20 cellular contexts compared by ENCODE assay signal in genomic region chr20:2859330-2860121, GRCh38. TPM values are rescaled to one million over a fixed set of nuclear protein-coding genes. Genes with fewer than 3 reads are reported as not detected.
DNase-seq lines count a peak whose midpoint lies in the region; ATAC-seq and TF ChIP-seq lines count a peak whose summit lies in the region.
"Had no signal": no experiment of that assay in that cellular context is flagged by ENCODE, and none has a peak within 500 bp of the region (broad histone marks: within the 10 kb centered on the region; RNA-seq: fewer than 3 reads in every experiment).

No MANE protein-coding gene starts in this region.

- peaks cover 17% of the 10 kb centered on the region for H3K36me3 Mint-ChIP-seq in T-cell

- intact Hi-C loops in psoas muscle (cut with DNase I): loop anchor here in 1 of 2 donors (10.0 kb wide), 2 partner anchors 105 to 165 kb away; partner anchors contain the start of gene EBF4

- H3K36me3 ChIP-seq in psoas muscle (ENCODE audit: insufficient read depth in 1 of 2, low read depth in 1 of 2) (peaks cover 0 to 43% of the 10 kb centered on the region in 2 donors), smooth muscle cell (ENCODE audit: low read depth) (no peaks in the 10 kb centered on the region)

- H3K4me3 Mint-ChIP-seq in T-cell: no peak overlapping the region
- H3K4me3 Mint-ChIP-seq: activated CD8-positive, alpha-beta memory T cell treated with anti-CD3 and anti-CD28 coated beads, Interleukin-2, amount 10 ng/mL, durations not matched to agents 7 days and 5 days; CD4-positive, CD25-positive, alpha-beta regulatory T cell; stimulated activated memory B cell treated with anti-CD40 and anti-IgM and Interleukin-4, amounts not matched to agents 10 μg/mL and 1 μg/mL and 100 μg/mL, for 72 hours had no signal

- no peak overlapping the region for H3K9ac ChIP-seq in smooth muscle cell (ENCODE audit: low read depth)

- CTCF ChIA-PET in T-cell (lab: Charles Lee): interaction anchor here in 1 of 2 donors (0.6 kb wide), 2 partner anchors 256 to 364 kb away, joined by 3 to 8 read pairs; no protein-coding TSS in a partner anchor

- H3K4me3 ChIP-seq in fibroblast of mammary gland (ENCODE audit: control insufficient read depth, low read depth, low read length) (no peak overlapping the region), psoas muscle (no peak overlapping the region), smooth muscle cell (no peak overlapping the region)
- H3K4me3 ChIP-seq: sigmoid colon had no signal

- H3K27ac ChIP-seq in psoas muscle: no peak overlapping the region
- no peak overlapping the region for H3K27ac ChIP-seq in smooth muscle cell (ENCODE audit: low read depth)
- H3K27ac ChIP-seq: sigmoid colon, WERI-Rb-1 had no signal

- H3K4me1 ChIP-seq in psoas muscle (peaks cover 5% of the 10 kb centered on the region), smooth muscle cell (ENCODE audit: low read depth) (no peaks in the 10 kb centered on the region)
- H3K4me1 ChIP-seq: sigmoid colon had no signal

- H4K20me1 ChIP-seq in smooth muscle cell (ENCODE audit: low read depth): peaks cover 32% of the 10 kb centered on the region

- H3K9me3 ChIP-seq in psoas muscle (no peaks in the 10 kb centered on the region), smooth muscle cell (replicated peaks; ENCODE audit: low read depth) (no peaks in the 10 kb centered on the region)
- H3K9me3 ChIP-seq: sigmoid colon had no signal

- no peaks in the 10 kb centered on the region for H3F3A ChIP-seq in smooth muscle cell (ENCODE audit: low read depth)

- H3K27me3 ChIP-seq in psoas muscle (ENCODE audit: insufficient read depth in 3 of 3, low read length in 2 of 3) (no peaks in the 10 kb centered on the region), smooth muscle cell (ENCODE audit: low read depth) (no peaks in the 10 kb centered on the region)
- H3K27me3 ChIP-seq: sigmoid colon had no signal

- no peaks in the 10 kb centered on the region for H3K27me3 Mint-ChIP-seq in T-cell
- H3K27me3 Mint-ChIP-seq: activated CD8-positive, alpha-beta memory T cell treated with anti-CD3 and anti-CD28 coated beads, Interleukin-2, amount 10 ng/mL, durations not matched to agents 7 days and 5 days; CD4-positive, CD25-positive, alpha-beta regulatory T cell; stimulated activated memory B cell treated with anti-CD40 and anti-IgM and Interleukin-4, amounts not matched to agents 10 μg/mL and 1 μg/mL and 100 μg/mL, for 72 hours had no signal

- TF ChIP-seq CTCF in fibroblast of mammary gland (conservative IDR thresholded peaks at IDR 0.05; ENCODE audit: control insufficient read depth, insufficient read depth, low read depth, low read length): no peak
- TF ChIP-seq CTCF in psoas muscle (IDR thresholded peaks at IDR 0.05): no peak
- TF ChIP-seq CTCF in smooth muscle cell (IDR thresholded peaks at IDR 0.05; ENCODE audit: borderline replicate concordance, insufficient read depth, poor library complexity, severe bottlenecking): no peak

- WGBS in psoas muscle, 3 donors: 63 to 84% (median 70%) methylated on average over 4 of the region's 4 CpGs
- 95% methylated on average over 4 of the region's 4 CpGs for WGBS in smooth muscle cell (ENCODE audit: low lambda C conversion rate)

- no peaks in the 10 kb centered on the region for H3K9me3 Mint-ChIP-seq in T-cell
- H3K9me3 Mint-ChIP-seq: CD4-positive, CD25-positive, alpha-beta regulatory T cell; stimulated activated memory B cell treated with anti-CD40 and anti-IgM and Interleukin-4, amounts not matched to agents 10 μg/mL and 1 μg/mL and 100 μg/mL, for 72 hours had no signal

- in situ Hi-C loops in G401 (cut with HindIII; ENCODE audit: low sequenced_read_pairs): no loop called here

- H3K79me2 ChIP-seq in smooth muscle cell (ENCODE audit: low read depth): no peaks in the 10 kb centered on the region

- DNase-seq in G401 (ENCODE audit: low spot score) (peak; percentile 89), M059J (ENCODE audit: low read depth) (peak; percentile 94), fibroblast of mammary gland (ENCODE audit: low read depth) (peak; percentile 60), psoas muscle (no peak), T-cell (no peak), putamen (ENCODE audit: low spot score) (no peak), smooth muscle cell (lab: John Stamatoyannopoulos, UW; ENCODE audit: unreplicated experiment) (no peak)
- DNase-seq: activated CD8-positive, alpha-beta memory T cell treated with anti-CD3 and anti-CD28 coated beads, Interleukin-2, amount 10 ng/mL, durations not matched to agents 7 days and 5 days; activated naive CD4-positive, alpha-beta T cell treated with Interleukin-2 at 50 U/mL for 16 hours; CD4-positive, CD25-positive, alpha-beta regulatory T cell; DND-41; effector CD8-positive, alpha-beta T cell; NCI-H1436; NCI-H446 treated with DMSO at 0.1 percent for 48 hours; sigmoid colon; WERI-Rb-1 had no signal

- H3K4me1 Mint-ChIP-seq in T-cell: peaks cover 0 to 5% (median 2%) of the 10 kb centered on the region in 3 donors
- H3K4me1 Mint-ChIP-seq: stimulated activated memory B cell treated with anti-CD40 and anti-IgM and Interleukin-4, amounts not matched to agents 10 μg/mL and 1 μg/mL and 100 μg/mL, for 72 hours had no signal

- H3K27ac Mint-ChIP-seq in T-cell: no peak overlapping the region
- H3K27ac Mint-ChIP-seq: activated CD8-positive, alpha-beta memory T cell treated with anti-CD3 and anti-CD28 coated beads, Interleukin-2, amount 10 ng/mL, durations not matched to agents 7 days and 5 days; CD4-positive, CD25-positive, alpha-beta regulatory T cell; stimulated activated memory B cell treated with anti-CD40 and anti-IgM and Interleukin-4, amounts not matched to agents 10 μg/mL and 1 μg/mL and 100 μg/mL, for 72 hours had no signal

- no peak overlapping the region for H2AFZ ChIP-seq in smooth muscle cell (ENCODE audit: low read depth)

- ATAC-seq in psoas muscle: peak in 3 of 4 donors; percentile 46 to 75 (median 48)
- ATAC-seq in T-cell (replicated peaks in 1 of 4): no peak
- ATAC-seq: activated CD8-positive, alpha-beta memory T cell treated with anti-CD3 and anti-CD28 coated beads, Interleukin-2, amount 10 ng/mL, durations not matched to agents 7 days and 5 days; stimulated activated memory B cell treated with anti-CD40 and anti-IgM and Interleukin-4, amounts not matched to agents 10 μg/mL and 1 μg/mL and 100 μg/mL, for 72 hours had no signal

- H3K4me2 ChIP-seq in smooth muscle cell: no peak overlapping the region

- POLR2A ChIA-PET in T-cell (lab: Charles Lee): no interaction called here

RNA-seq across cellular contexts. Expression of gene PTPRA, which starts 13.8 kb away (rescaled TPM):
- 45.5 and 83.7 TPM in 2 replicates for total RNA-seq in G401 (2014; rRNA removed; shearing (Covaris generic))
- total RNA-seq in M059J (2014; rRNA removed; shearing (Covaris generic)): 50.2 and 55.2 TPM in 2 replicates
- total RNA-seq in psoas muscle: 10 to 100 TPM; 15.0 to 19.9 (median 18.2) TPM
- polyA plus RNA-seq in psoas muscle: 1 to 10 TPM; 7.6 to 9.6 (median 8.2) TPM
- 10 to 100 TPM; 66.2 to 98.6 (median 71.5) TPM for total RNA-seq in T-cell
- 48.9 and 66.1 TPM in 2 replicates for total RNA-seq in smooth muscle cell
- polyA plus RNA-seq in smooth muscle cell: 35.3 and 38.4 TPM in 2 replicates

RNA-seq across cellular contexts. Expression of gene VPS16, which starts 19.0 kb away (rescaled TPM):
- 41.2 and 45.5 TPM in 2 replicates for total RNA-seq in G401 (2014; rRNA removed; shearing (Covaris generic))
- total RNA-seq in M059J (2014; rRNA removed; shearing (Covaris generic)): 42.4 and 56.7 TPM in 2 replicates
- total RNA-seq in psoas muscle (10 to 100 TPM; 19.2 to 25.5 (median 23.7) TPM), T-cell (10 to 100 TPM; 44.5 to 72.2 (median 68.2) TPM), smooth muscle cell (26.3 and 30.2 TPM in 2 replicates)
- polyA plus RNA-seq in psoas muscle (10 to 100 TPM; 17.1 to 20.2 (median 18.1) TPM), smooth muscle cell (32.4 and 36.9 TPM in 2 replicates)

RNA-seq across cellular contexts. Expression of gene PCED1A, which starts 19.1 kb away (rescaled TPM):
- total RNA-seq in G401 (2014; rRNA removed; shearing (Covaris generic)): 25.2 and 45.7 TPM in 2 replicates
- total RNA-seq in M059J (2014; rRNA removed; shearing (Covaris generic)): 15.6 and 38.5 TPM in 2 replicates
- 10 to 100 TPM in 1 of 4 donors, 1 to 10 TPM in 3; 4.8 to 11.5 (median 8.0) TPM for total RNA-seq in psoas muscle
- polyA plus RNA-seq in psoas muscle: 1 to 10 TPM; 4.2 to 6.5 (median 5.7) TPM
- total RNA-seq in T-cell: 100 to 1,000 TPM in 2 of 5 donors, 10 to 100 TPM in 3; 65.1 to 111 (median 95.2) TPM
- 18.7 and 24.2 TPM in 2 replicates for total RNA-seq in smooth muscle cell
- 43.7 and 46.7 TPM in 2 replicates for polyA plus RNA-seq in smooth muscle cell

RNA-seq across cellular contexts. Expression of gene TMEM239, which starts 43.4 kb away (rescaled TPM):
- not detected in 2 replicates for total RNA-seq in G401 (2014; rRNA removed; shearing (Covaris generic))
- not detected in 2 replicates for total RNA-seq in M059J (2014; rRNA removed; shearing (Covaris generic))
- total RNA-seq in psoas muscle (not detected), T-cell (not detected), smooth muscle cell (not detected in 2 replicates)
- polyA plus RNA-seq in psoas muscle (not detected), smooth muscle cell (not detected in 2 replicates)
- total RNA-seq: activated CD8-positive, alpha-beta memory T cell treated with anti-CD3 and anti-CD28 coated beads, Interleukin-2, amount 10 ng/mL, durations not matched to agents 7 days and 5 days; CD4-positive, CD25-positive, alpha-beta regulatory T cell; frontal cortex; lung microvascular endothelial cell had no signal
- polyA plus RNA-seq: CD4-positive, CD25-positive, alpha-beta regulatory T cell; neural cell; sigmoid colon had no signal

RNA-seq across cellular contexts. Expression of gene C20orf141, which starts 44.7 kb away (rescaled TPM):
- total RNA-seq in G401 (2014; rRNA removed; shearing (Covaris generic)): not detected in 2 replicates
- total RNA-seq in M059J (2014; rRNA removed; shearing (Covaris generic)): not detected in 2 replicates
- total RNA-seq in psoas muscle (not detected), T-cell (not detected), smooth muscle cell (not detected in 2 replicates)
- polyA plus RNA-seq in psoas muscle (not detected), smooth muscle cell (0.44 TPM in 1 of 2 replicates, not detected in the other)
- total RNA-seq: activated CD8-positive, alpha-beta memory T cell treated with anti-CD3 and anti-CD28 coated beads, Interleukin-2, amount 10 ng/mL, durations not matched to agents 7 days and 5 days; CD4-positive, CD25-positive, alpha-beta regulatory T cell; frontal cortex; lung microvascular endothelial cell; sigmoid colon had no signal
- polyA plus RNA-seq: CD4-positive, CD25-positive, alpha-beta regulatory T cell; neural cell had no signal

Comparison
In these comparisons a context has a peak if more than half of its experiments do, and no peak if none do; other contexts are left out.
1. DNase-seq: peak in G401 (single experiment), M059J (single experiment) and fibroblast of mammary gland (single experiment); none in psoas muscle (0 of 2), T-cell (0 of 34), putamen (single experiment) and smooth muscle cell (single experiment).
2. ATAC-seq: peak in psoas muscle (3 of 4); none in T-cell (0 of 4).